ENCODE assay signal across 8 cellular contexts in genomic region chr1:23341829-23342697, GRCh38. TPM values are rescaled to one million over a fixed set of nuclear protein-coding genes. Genes with fewer than 3 reads are reported as not detected.
DNase-seq lines count a peak whose midpoint lies in the region; ATAC-seq, FAIRE-seq and TF ChIP-seq lines count a peak whose summit lies in the region.

No MANE protein-coding gene starts in this region.

- H3K27me3 ChIP-seq in PC-9 (ENCODE audit: insufficient read depth, low read depth) (no peaks in the 10 kb centered on the region), H1 (replicated peaks in 1 of 4; ENCODE audit: control insufficient read depth in 3 of 4, extremely low read depth in 1 of 4, insufficient read depth in 3 of 4, low read length in 3 of 4) (peaks cover 0 to 12% (median 8%) of the 10 kb centered on the region in 4 experiments; a peak in 5 of 7 replicates), parathyroid adenoma (ENCODE audit: control insufficient read depth, insufficient read depth, low read length) (no peaks in the 10 kb centered on the region)

- H3K23me2 ChIP-seq in H1 (ENCODE audit: low read depth, low read length), result peaks cover 8% of the 10 kb centered on the region

- H3K14ac ChIP-seq in H1 (ENCODE audit: insufficient read length), result no peak overlapping the region

- no peak for TF ChIP-seq EP300 in H1 (IDR thresholded peaks at IDR 0.05; ENCODE audit: borderline replicate concordance in 1 of 2, low read depth in 2 of 2, low read length in 2 of 2)

- H3F3A ChIP-seq in PC-9 (ENCODE audit: insufficient read depth, low read depth), result peaks cover 29% of the 10 kb centered on the region

- no peak overlapping the region for H2BK120ac ChIP-seq in H1 (replicated peaks; ENCODE audit: low read depth, low read length)

- H3K4me1 ChIP-seq in PC-9 (replicated peaks; ENCODE audit: insufficient read depth), result peaks cover 39% of the 10 kb centered on the region
- peaks cover 0 to 8% (median 3%) of the 10 kb centered on the region in 4 experiments; a peak in 1 of 7 replicates for H3K4me1 ChIP-seq in H1 (replicated peaks in 1 of 4; ENCODE audit: control insufficient read depth in 3 of 4, insufficient read depth in 4 of 4, low read length in 3 of 4)
- peaks cover 4% of the 10 kb centered on the region for H3K4me1 ChIP-seq in parathyroid adenoma

- FAIRE-seq in H1 (lab: Jason Lieb, UNC), result no peak

- H2AK5ac ChIP-seq in H1 (ENCODE audit: low read depth, low read length), result no peak overlapping the region

- CTCF ChIA-PET in PC-9 (lab: Charles Lee) (interaction anchor here (0.5 kb wide), 1 partner anchor 327 kb away, joined by 3 read pairs; no protein-coding TSS in a partner anchor), H1 (lab: Charles Lee; ENCODE audit: partially characterized antibody) (interaction anchor here (1.0 to 1.3 kb wide), 3 partner anchors 38 to 155 kb away, joined by 3 to 6 read pairs (median 3); no protein-coding TSS in a partner anchor)

- no peaks in the 10 kb centered on the region; the same call in 1 of the 2 replicates for H3K79me1 ChIP-seq in H1 (ENCODE audit: low read depth, low read length)

- no peak overlapping the region for H3K23ac ChIP-seq in H1 (ENCODE audit: insufficient read length)

- H2BK20ac ChIP-seq in H1 (ENCODE audit: low read length), result no peak overlapping the region

- H3K79me2 ChIP-seq in PC-9 (ENCODE audit: low read depth) (peaks cover 70% of the 10 kb centered on the region), H1 (ENCODE audit: control insufficient read depth in 1 of 2, insufficient read depth in 2 of 2, low read length in 2 of 2) (peaks cover 44 to 67% of the 10 kb centered on the region in 2 experiments), parathyroid adenoma (peaks cover 29% of the 10 kb centered on the region)

- H2AFZ ChIP-seq in PC-9 (no peak overlapping the region), H1 (ENCODE audit: low read length) (no peak overlapping the region), parathyroid adenoma (no peak overlapping the region)

- H4K8ac ChIP-seq in H1 (ENCODE audit: extremely low read depth, insufficient read depth, low read length), result no peak overlapping the region

- no peak for TF ChIP-seq CTCF in GM12864 (IDR thresholded peaks at IDR 0.05; ENCODE audit: low read depth, low read length, missing control alignments)
- no peak for TF ChIP-seq CTCF in PC-9 (conservative IDR thresholded peaks at IDR 0.05)
- no peak for TF ChIP-seq CTCF in H1 (IDR thresholded peaks at IDR 0.05; ENCODE audit: control extremely low read depth in 1 of 3, insufficient read depth in 1 of 3, low read depth in 1 of 3, low read length in 3 of 3)
- TF ChIP-seq CTCF in parathyroid adenoma (IDR thresholded peaks at IDR 0.05), result no peak

- no peak overlapping the region for H4K5ac ChIP-seq in H1 (ENCODE audit: insufficient read length, low read depth, low read length)

- WGBS in H1 (ENCODE audit: extremely low coverage in 1 of 2, insufficient coverage in 1 of 2, insufficient read length in 1 of 2, insufficient replicate concordance in 2 of 2, low coverage in 1 of 2, low lambda C conversion rate in 2 of 2, missing lambda C conversion rate in 1 of 2), 2 experiments, result 75% methylated on average over 10 of the region's 10 CpGs; no CpG with 5 or more reads in 1 of the 2 experiments

- peak overlapping the region; percentile 95 for H3K4me2 ChIP-seq in PC-9
- H3K4me2 ChIP-seq in H1 (ENCODE audit: insufficient read depth in 1 of 2, low read depth in 2 of 2, low read length in 2 of 2), result peak overlapping the region; percentile 79 to 83
- peak overlapping the region; percentile 94 for H3K4me2 ChIP-seq in parathyroid adenoma (ENCODE audit: low read length)

- intact Hi-C loops in PC-9 (cut with micrococcal nuclease; ENCODE audit: unreplicated experiment), result no loop called here

- H3K27ac ChIP-seq in PC-9 (peak overlapping the region; percentile 81; the same call in 1 of the 2 replicates), H1 (ENCODE audit: low read depth, low read length) (no peak overlapping the region), parathyroid adenoma (no peak overlapping the region)

- H3K9me3 ChIP-seq in PC-9 (ENCODE audit: insufficient read depth, low read depth), result no peaks in the 10 kb centered on the region
- no peaks in the 10 kb centered on the region for H3K9me3 ChIP-seq in H1 (ENCODE audit: insufficient read depth in 2 of 2, low read depth in 1 of 2, low read length in 1 of 2)
- no peaks in the 10 kb centered on the region for H3K9me3 ChIP-seq in parathyroid adenoma (ENCODE audit: control insufficient read depth, low read length)

- peak overlapping the region; percentile 93 for H3K4me3 ChIP-seq in GM12864 (ENCODE audit: low read depth, low read length)
- H3K4me3 ChIP-seq in PC-9, result peak overlapping the region; percentile 68
- H3K4me3 ChIP-seq in H1 (ENCODE audit: extremely low read depth in 1 of 4, insufficient read depth in 2 of 4, low read depth in 3 of 4, low read length in 4 of 4), result peak overlapping the region; percentile 77 to 91 (median 90); a peak in 4 of 8 replicates
- H3K4me3 ChIP-seq in parathyroid adenoma (ENCODE audit: low read depth, low read length), result peak overlapping the region; percentile 20

- ATAC-seq in GM21717 (IDR thresholded peaks at IDR 0.05; ENCODE audit: unreplicated experiment), result no peak

- H2BK12ac ChIP-seq in H1 (ENCODE audit: low read depth, low read length), result no peak overlapping the region

- no peak overlapping the region for H2BK5ac ChIP-seq in H1 (ENCODE audit: low read depth, low read length)

- POLR2A ChIA-PET in PC-9 (lab: Charles Lee; ENCODE audit: unreplicated experiment) (interaction anchor here (0.6 kb wide), 1 partner anchor 26 kb away, joined by 3 read pairs; no protein-coding TSS in a partner anchor), H1 (lab: Charles Lee; ENCODE audit: partially characterized antibody) (interaction anchor here (0.6 to 3.2 kb wide), 5 partner anchors 10 to 18 kb away, joined by 3 to 11 read pairs (median 4); no protein-coding TSS in a partner anchor)

- H4K20me1 ChIP-seq in PC-9 (ENCODE audit: insufficient read depth) (peaks cover 61% of the 10 kb centered on the region), H1 (replicated peaks in 1 of 2; ENCODE audit: control insufficient read depth in 1 of 2, insufficient read depth in 2 of 2, low read length in 2 of 2) (peaks cover 19 to 37% of the 10 kb centered on the region in 2 experiments)

- no peaks in the 10 kb centered on the region for H3K9me2 ChIP-seq in PC-9 (ENCODE audit: insufficient read depth)

- H3K9ac ChIP-seq in H1 (replicated peaks in 1 of 4; ENCODE audit: extremely low read depth in 1 of 4, low read depth in 3 of 4, low read length in 3 of 4), result peak overlapping the region in 1 of 4 experiments; percentile 51; a peak in 1 of 7 replicates
- no peak overlapping the region for H3K9ac ChIP-seq in parathyroid adenoma

- no peak overlapping the region for H3K56ac ChIP-seq in H1 (replicated peaks; ENCODE audit: insufficient read length, low read depth, low read length)

- no peak overlapping the region for H4K91ac ChIP-seq in H1 (replicated peaks; ENCODE audit: insufficient read length, low read length)

- TF ChIP-seq POLR2A in H1 (IDR thresholded peaks at IDR 0.05; ENCODE audit: control extremely low read depth in 1 of 2, low read depth in 2 of 2, low read length in 2 of 2), result no peak

- H3K36me3 ChIP-seq in PC-9 (ENCODE audit: low read depth), result peaks cover 6% of the 10 kb centered on the region
- H3K36me3 ChIP-seq in H1 (ENCODE audit: control insufficient read depth in 2 of 4, insufficient read depth in 4 of 4, low read length in 3 of 4), result peaks cover 1 to 17% (median 8%) of the 10 kb centered on the region in 4 experiments; a peak in 5 of 8 replicates
- H3K36me3 ChIP-seq in parathyroid adenoma (ENCODE audit: control insufficient read depth, insufficient read depth, low read length), result no peaks in the 10 kb centered on the region

- no peak for TF ChIP-seq RAD21 in H1 (IDR thresholded peaks at IDR 0.05 in 1 of 2, conservative IDR thresholded peaks at IDR 0.05 in 1 of 2; ENCODE audit: low read depth in 2 of 2, low read length in 2 of 2)

- no peak overlapping the region for H3K4ac ChIP-seq in H1 (replicated peaks; ENCODE audit: insufficient read length, low read depth, low read length)

- H2BK15ac ChIP-seq in H1 (ENCODE audit: low read length), result no peak overlapping the region

- no peak for DNase-seq in GM12864 (ENCODE audit: low read depth)
- DNase-seq in PC-9, result no peak
- DNase-seq in H1 (ENCODE audit: low read depth in 1 of 2, low spot score in 2 of 2), result no peak
- no peak for DNase-seq in occipital lobe (lab: John Stamatoyannopoulos, UW)
- DNase-seq in kidney tubule cell (ENCODE audit: low spot score), result no peak
- no peak for DNase-seq in NCI-H526 treated with DMSO at 0.1 percent for 48 hours (lab: John Stamatoyannopoulos, UW)

- H3K18ac ChIP-seq in H1 (ENCODE audit: extremely low read depth, low read length), result no peak overlapping the region

- BruUV-seq in PC-9 (replicated peaks; lab: Mats Ljungman, UMichigan), result no TSS peak

TF ChIP-seq in H1, 55 proteins besides CTCF, POLR2A, EP300 and RAD21 (continues in another document):
- TF ChIP-seq TAF1 (IDR thresholded peaks at IDR 0.05; ENCODE audit: low read depth, low read length) (no peak), TBP (IDR thresholded peaks at IDR 0.05; ENCODE audit: low read depth, low read length) (no peak)

RNA-seq across cellular contexts. Expression of gene HNRNPR, which starts 2.0 kb away (rescaled TPM):
- total RNA-seq in PC-9 (2021) (149 and 198 TPM in 2 replicates), occipital lobe (160 TPM)
- 203 and 214 TPM in 2 replicates for total RNA-seq in H1 (2021; fragmentation: NEBNext Ultra II Directional; extraction: Animal tissue kit (Norgen Biotek cat#: 25700))
- 76.8 and 110 TPM in 2 replicates for polyA plus RNA-seq in H1 (2011; rRNA removed)
- polyA plus RNA-seq in H1 (2011; cell fraction: cytosol; rRNA removed), result 157 TPM
- 30.5 TPM for polyA plus RNA-seq in H1 (2011; cell fraction: nucleus; rRNA removed)
- 159 to 195 TPM (median 176 TPM) in 4 replicates for polyA plus RNA-seq in H1 (2012, experiment 1 of 2)
- polyA plus RNA-seq in H1 (2012, experiment 2 of 2), result 19.5 TPM
- 105 TPM for polyA plus RNA-seq in H1 (2013, experiment 1 of 2)
- 107 TPM for polyA plus RNA-seq in H1 (2013, experiment 2 of 2)
- 106 and 111 TPM in 2 replicates for polyA minus RNA-seq in H1 (2011; rRNA and poly(A)+ RNA removed)
- polyA minus RNA-seq in H1 (2011; cell fraction: cytosol; rRNA and poly(A)+ RNA removed), result 67.5 TPM
- polyA minus RNA-seq in H1 (2011; cell fraction: nucleus; rRNA and poly(A)+ RNA removed), result 50.2 TPM

RNA-seq across cellular contexts. Expression of gene ZNF436, which starts 27.6 kb away (rescaled TPM):
- total RNA-seq in PC-9 (2021), result 12.2 and 14.0 TPM in 2 replicates
- 1.6 and 1.8 TPM in 2 replicates for total RNA-seq in H1 (2021; fragmentation: NEBNext Ultra II Directional; extraction: Animal tissue kit (Norgen Biotek cat#: 25700))
- 0.31 and 0.65 TPM in 2 replicates for polyA plus RNA-seq in H1 (2011; rRNA removed)
- 0.58 TPM for polyA plus RNA-seq in H1 (2011; cell fraction: cytosol; rRNA removed)
- 0.41 TPM for polyA plus RNA-seq in H1 (2011; cell fraction: nucleus; rRNA removed)
- 0.86 to 1.2 TPM (median 0.91 TPM) in 4 replicates for polyA plus RNA-seq in H1 (2012, experiment 1 of 2)
- polyA plus RNA-seq in H1 (2012, experiment 2 of 2), result 0.07 TPM
- 0.81 TPM for polyA plus RNA-seq in H1 (2013, experiment 1 of 2)
- 0.75 TPM for polyA plus RNA-seq in H1 (2013, experiment 2 of 2)
- polyA minus RNA-seq in H1 (2011; rRNA and poly(A)+ RNA removed), result 1.5 and 2.6 TPM in 2 replicates
- 0.73 TPM for polyA minus RNA-seq in H1 (2011; cell fraction: cytosol; rRNA and poly(A)+ RNA removed)
- 1.4 TPM for polyA minus RNA-seq in H1 (2011; cell fraction: nucleus; rRNA and poly(A)+ RNA removed)
- 95.8 TPM for total RNA-seq in occipital lobe

Comparison
In these comparisons a context has a peak if more than half of its experiments do, and no peak if none do; other contexts are left out.
1. H3K4me3 ChIP-seq: peak in every context shown above with its lines; median percentile 93 in GM12864; 90 in H1; 68 in PC-9; 20 in parathyroid adenoma.